In genomic region chr1:69070660-69071373, GRCh38 we compare ENCODE assay signal across 18 cellular contexts.
A peak's percentile ranks its signal among the peaks of the same experiment; 100 is the strongest.
DNase-seq lines count a peak whose midpoint lies in the region; ATAC-seq and TF ChIP-seq lines count a peak whose summit lies in the region.
"Had no signal": no experiment of that assay in that cellular context is flagged by ENCODE, and none has a peak within 500 bp of the region (broad histone marks: within the 10 kb centered on the region; RNA-seq: fewer than 3 reads in every experiment).

No MANE protein-coding gene starts in this region.

- no peaks in the 10 kb centered on the region for H3K36me3 Mint-ChIP-seq in stimulated activated naive B cell treated with anti-CD40 and anti-IgM and Interleukin-4, amounts not matched to agents 10 μg/mL and 1 μg/mL and 100 μg/mL, for 72 hours
- H3K36me3 Mint-ChIP-seq: CD8-positive, alpha-beta memory T cell had no signal

- DNase-seq in GM12865 (ENCODE audit: low read depth): peak; percentile 10
- DNase-seq in Jurkat, Clone E6-1 (ENCODE audit: low read depth, low spot score): peak; percentile 35
- no peak for DNase-seq in NCI-H2171 treated with DMSO at 0.1 percent for 48 hours (lab: John Stamatoyannopoulos, UW)
- no peak for DNase-seq in stimulated activated CD4-positive, alpha-beta T cell treated with anti-CD3 and anti-CD28 coated beads, Interleukin-15, amount 100 ng/mL, for 24 hours
- no peak for DNase-seq in stimulated activated naive B cell treated with anti-CD40 and anti-IgM and Interleukin-4, amounts not matched to agents 10 μg/mL and 1 μg/mL and 100 μg/mL, for 72 hours
- no peak for DNase-seq in HEK293T (ENCODE audit: extremely low spot score)
- DNase-seq: 8988T; AML-193; Caco-2; CD8-positive, alpha-beta memory T cell; GF-D8; GOT3; HFFc6 had no signal

- POLR2A ChIA-PET in HEK293T (lab: Yijun Ruan, JAX): no interaction called here

- no peaks in the 10 kb centered on the region for H3K4me1 Mint-ChIP-seq in stimulated activated naive B cell treated with anti-CD40 and anti-IgM and Interleukin-4, amounts not matched to agents 10 μg/mL and 1 μg/mL and 100 μg/mL, for 72 hours
- H3K4me1 Mint-ChIP-seq: CD8-positive, alpha-beta memory T cell; IgD-negative memory B cell had no signal

- peak; percentile 56 for ATAC-seq in GM19035 (IDR thresholded peaks at IDR 0.05; ENCODE audit: unreplicated experiment)
- ATAC-seq in HG02798 (IDR thresholded peaks at IDR 0.05; ENCODE audit: poor library complexity, unreplicated experiment): peak; percentile 30
- no peak for ATAC-seq in stimulated activated naive B cell treated with anti-CD40 and anti-IgM and Interleukin-4, amounts not matched to agents 10 μg/mL and 1 μg/mL and 100 μg/mL, for 72 hours (replicated peaks)

- no peak for TF ChIP-seq CTCF in GM12865 (IDR thresholded peaks at IDR 0.05; ENCODE audit: insufficient read depth, low read depth, low read length, missing control alignments)

- peaks cover 6 to 9% of the 10 kb centered on the region in 2 donors for H3K9me3 Mint-ChIP-seq in stimulated activated naive B cell treated with anti-CD40 and anti-IgM and Interleukin-4, amounts not matched to agents 10 μg/mL and 1 μg/mL and 100 μg/mL, for 72 hours

- H3K27ac Mint-ChIP-seq in stimulated activated naive B cell treated with anti-CD40 and anti-IgM and Interleukin-4, amounts not matched to agents 10 μg/mL and 1 μg/mL and 100 μg/mL, for 72 hours: no peak overlapping the region
- H3K27ac Mint-ChIP-seq: CD8-positive, alpha-beta memory T cell; HFFc6; IgD-negative memory B cell had no signal

- no peak overlapping the region for H3K4me3 Mint-ChIP-seq in stimulated activated naive B cell treated with anti-CD40 and anti-IgM and Interleukin-4, amounts not matched to agents 10 μg/mL and 1 μg/mL and 100 μg/mL, for 72 hours
- H3K4me3 Mint-ChIP-seq: CD8-positive, alpha-beta memory T cell; HFFc6; IgD-negative memory B cell had no signal

- CTCF ChIA-PET in HEK293T (lab: Yijun Ruan, JAX): interaction anchor here (0.6 kb wide), 1 partner anchor 12 kb away, joined by 3 read pairs; no protein-coding TSS in a partner anchor

- no peaks in the 10 kb centered on the region for H3K27me3 Mint-ChIP-seq in stimulated activated naive B cell treated with anti-CD40 and anti-IgM and Interleukin-4, amounts not matched to agents 10 μg/mL and 1 μg/mL and 100 μg/mL, for 72 hours
- H3K27me3 Mint-ChIP-seq: CD8-positive, alpha-beta memory T cell; IgD-negative memory B cell had no signal

- H3K4me3 ChIP-seq in GM12865 (ENCODE audit: low read depth, low read length): no peak overlapping the region
- no peak overlapping the region for H3K4me3 ChIP-seq in Jurkat, Clone E6-1 (ENCODE audit: low read length)
- H3K4me3 ChIP-seq: BLaER1, HAP-1 had no signal

TF ChIP-seq in HEK293T, 16 proteins besides CTCF, POLR2A, EP300 and RAD21:
- no peak for TF ChIP-seq CTBP1 (IDR thresholded peaks at IDR 0.05; ENCODE audit: borderline replicate concordance)
- no peak for TF ChIP-seq ZNF384 (IDR thresholded peaks at IDR 0.05)
- TF ChIP-seq ARNT (IDR thresholded peaks at IDR 0.05): no peak
- no peak for TF ChIP-seq FOXK2 (IDR thresholded peaks at IDR 0.05)
- no peak for TF ChIP-seq SUZ12 (IDR thresholded peaks at IDR 0.05)
- no peak for TF ChIP-seq HDGF (IDR thresholded peaks at IDR 0.05; ENCODE audit: borderline replicate concordance)
- no peak for TF ChIP-seq NFRKB (IDR thresholded peaks at IDR 0.05)
- TF ChIP-seq LEF1 (IDR thresholded peaks at IDR 0.05; ENCODE audit: borderline replicate concordance): no peak
- no peak for TF ChIP-seq SP1 (IDR thresholded peaks at IDR 0.05)
- TF ChIP-seq FOXM1 (IDR thresholded peaks at IDR 0.05; ENCODE audit: borderline replicate concordance): no peak
- TF ChIP-seq L3MBTL2 (conservative IDR thresholded peaks at IDR 0.05): no peak
- TF ChIP-seq BHLHE40 (IDR thresholded peaks at IDR 0.05; ENCODE audit: borderline replicate concordance): no peak
- TF ChIP-seq PKNOX1 (IDR thresholded peaks at IDR 0.05): no peak
- TF ChIP-seq ELF4 (IDR thresholded peaks at IDR 0.05): no peak
- TF ChIP-seq FOXA1 (IDR thresholded peaks at IDR 0.05): no peak
- no peak for TF ChIP-seq TARDBP (IDR thresholded peaks at IDR 0.05)

Comparison
In these comparisons a context has a peak if more than half of its experiments do, and no peak if none do; other contexts are left out.
1. DNase-seq: peak in GM12865 (single experiment) and Jurkat, Clone E6-1 (single experiment); none in NCI-H2171 treated with DMSO at 0.1 percent for 48 hours (single experiment), stimulated activated CD4-positive, alpha-beta T cell treated with anti-CD3 and anti-CD28 coated beads, Interleukin-15, amount 100 ng/mL, for 24 hours (single experiment), stimulated activated naive B cell treated with anti-CD40 and anti-IgM and Interleukin-4, amounts not matched to agents 10 μg/mL and 1 μg/mL and 100 μg/mL, for 72 hours (single experiment) and HEK293T (single experiment).
2. ATAC-seq: peak in GM19035 (single experiment) and HG02798 (single experiment); none in stimulated activated naive B cell treated with anti-CD40 and anti-IgM and Interleukin-4, amounts not matched to agents 10 μg/mL and 1 μg/mL and 100 μg/mL, for 72 hours (0 of 2).